ENCODE assay signal across 13 cellular contexts in the genomic region with DNA sequence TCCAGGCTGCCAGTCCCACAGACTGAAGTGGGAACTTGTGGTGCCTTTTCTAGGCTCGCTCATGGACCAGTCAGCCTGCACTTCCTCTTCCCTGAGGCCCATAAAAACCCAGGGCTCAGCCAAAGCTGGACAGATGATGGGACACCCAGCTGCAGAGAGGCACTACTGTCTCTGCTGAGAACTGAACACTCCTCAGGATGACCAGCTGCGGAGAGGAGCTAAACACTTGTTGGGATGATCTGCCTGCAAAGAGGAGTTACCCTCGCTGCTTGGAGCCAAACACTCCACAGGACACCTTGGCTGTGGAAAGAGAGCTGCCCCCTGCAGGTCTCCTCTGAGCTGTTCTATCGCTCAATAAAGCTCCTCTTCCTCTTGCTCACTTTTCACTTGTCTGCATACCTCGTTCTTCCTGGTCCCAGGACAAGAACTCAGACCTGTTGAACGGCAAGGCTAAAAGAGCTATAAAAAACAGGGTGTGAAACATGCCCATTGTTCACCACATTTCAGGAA.
DNase-seq lines count a peak whose midpoint lies in the region; ATAC-seq and TF ChIP-seq lines count a peak whose summit lies in the region.
"Had no signal": no experiment of that assay in that cellular context is flagged by ENCODE, and none has a peak within 500 bp of the region (broad histone marks: within the 10 kb centered on the region; RNA-seq: fewer than 3 reads in every experiment).

No MANE protein-coding gene starts in this region.

- in situ Hi-C loops in GM13976 (cut with MboI; ENCODE audit: low sequenced_read_pairs, unreplicated experiment): no loop called here

- DNase-seq in HT-29 (ENCODE audit: low spot score): peak; percentile 20
- peak; percentile 56 for DNase-seq in ecto neural progenitor cell (ENCODE audit: low spot score)
- DNase-seq in left lobe of liver (ENCODE audit: low spot score): peak; percentile 21
- no peak for DNase-seq in cerebellar cortex (ENCODE audit: low spot score)
- no peak for DNase-seq in 8988T
- no peak for DNase-seq in NCI-H2029 treated with DMSO at 0.1 percent for 48 hours (lab: John Stamatoyannopoulos, UW)
- DNase-seq in GM13976 (ENCODE audit: low spot score): no peak
- DNase-seq: IMR-90, NCI-H345, NCI-H69, PC-9, SK-N-SH had no signal

- ATAC-seq in left lobe of liver: no peak
- ATAC-seq: GM12878 had no signal

- no peak for TF ChIP-seq CTCF in GM13976 (IDR thresholded peaks at IDR 0.05; ENCODE audit: borderline replicate concordance, control extremely low read depth, extremely low read depth, insufficient read depth, missing control alignments)

Comparison
In these comparisons a context has a peak if more than half of its experiments do, and no peak if none do; other contexts are left out.
1. DNase-seq: peak in HT-29 (single experiment), ecto neural progenitor cell (single experiment) and left lobe of liver (single experiment); none in cerebellar cortex (single experiment), 8988T (single experiment), NCI-H2029 treated with DMSO at 0.1 percent for 48 hours (single experiment) and GM13976 (single experiment).